ENCODE assay signal across 9 cellular contexts in the genomic region with DNA sequence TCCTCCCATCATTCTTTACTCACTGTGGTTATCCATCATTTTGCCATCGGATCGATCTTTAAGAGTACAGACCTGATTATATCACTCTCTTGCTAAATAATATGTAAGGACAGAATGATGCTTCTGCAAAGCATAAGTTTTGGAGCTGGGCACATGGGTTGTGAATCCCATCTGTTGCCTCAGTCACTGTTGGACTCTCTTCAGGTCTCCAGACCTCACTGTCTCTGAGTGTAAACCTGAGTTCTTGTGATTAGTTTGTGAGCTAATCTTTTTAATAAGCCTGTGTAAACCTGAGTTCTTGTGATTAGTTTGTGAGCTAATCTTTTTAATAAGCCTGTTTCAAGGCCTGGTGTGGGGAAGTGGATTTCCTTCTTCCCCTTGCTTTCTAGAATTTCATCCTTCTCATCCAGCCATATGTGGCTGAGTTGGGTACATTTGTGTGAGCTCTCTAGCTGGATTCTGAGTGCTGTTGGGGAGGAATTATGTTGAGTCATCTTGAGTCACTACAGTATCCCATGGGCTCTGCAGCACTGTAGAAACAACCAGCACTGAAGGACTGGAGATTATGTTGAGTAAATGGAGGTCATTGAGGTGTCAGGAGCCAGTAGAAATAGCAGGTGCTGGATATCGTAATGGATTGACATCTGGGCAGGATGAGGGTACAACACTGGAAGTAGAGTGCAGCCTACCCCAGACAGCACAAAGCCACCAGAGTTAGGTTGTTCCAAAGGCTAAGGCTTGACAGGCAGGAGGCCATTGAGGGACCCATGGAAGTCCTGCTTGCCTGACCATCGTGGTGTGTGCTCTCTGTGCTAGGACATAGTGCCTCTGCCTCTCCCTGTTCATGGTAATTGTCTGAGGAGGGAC. TPM values are rescaled to one million over a fixed set of nuclear protein-coding genes. Genes with fewer than 3 reads are reported as not detected.
DNase-seq lines count a peak whose midpoint lies in the region; ATAC-seq and TF ChIP-seq lines count a peak whose summit lies in the region.
"Had no signal": no experiment of that assay in that cellular context is flagged by ENCODE, and none has a peak within 500 bp of the region (broad histone marks: within the 10 kb centered on the region; RNA-seq: fewer than 3 reads in every experiment).

No MANE protein-coding gene starts in this region.

- H2BK120ac ChIP-seq in neuronal stem cell (ENCODE audit: low read depth, low read length) = no peak overlapping the region

- H3K36me3 Mint-ChIP-seq in chondrocyte (ENCODE audit: low read depth) = peaks cover 6% of the 10 kb centered on the region
- peaks cover 44% of the 10 kb centered on the region for H3K36me3 Mint-ChIP-seq in activated T-helper 2 cell treated with anti-CD3 and anti-CD28 coated beads, Interferon-gamma antibody, Interleukin-2, Interleukin-4, amounts not matched to agents 10 μg/mL and 5 μg/mL and 100 μg/mL, durations not matched to agents 14 hours and 24 hours and 36 hours (ENCODE audit: low read depth)

- H3K36me3 ChIP-seq in neuronal stem cell (replicated peaks in 1 of 2; ENCODE audit: control insufficient read depth in 2 of 2, insufficient read depth in 2 of 2, low read length in 2 of 2) = peaks cover 22 to 59% of the 10 kb centered on the region in 2 donors

- peaks cover 5 to 11% of the 10 kb centered on the region in 2 donors for H3K9me3 ChIP-seq in neuronal stem cell (replicated peaks in 1 of 2; ENCODE audit: control insufficient read depth in 2 of 2, insufficient read depth in 1 of 2, low read depth in 1 of 2, low read length in 2 of 2)

- no peaks in the 10 kb centered on the region for H3K4me1 ChIP-seq in neuronal stem cell (ENCODE audit: control insufficient read depth in 2 of 2, insufficient read depth in 1 of 2, low read depth in 1 of 2, low read length in 2 of 2)

- no peak overlapping the region for H2BK15ac ChIP-seq in neuronal stem cell (ENCODE audit: low read length)

- H2AFZ ChIP-seq in neuronal stem cell (ENCODE audit: low read length) = no peak overlapping the region

- no peak overlapping the region for H3K4me3 ChIP-seq in neuronal stem cell (ENCODE audit: low read length in 2 of 2)
- H3K4me3 ChIP-seq: SK-N-MC had no signal

- peaks cover 0 to 3% (median 0%) of the 10 kb centered on the region in 3 experiments for H3K27me3 ChIP-seq in neuronal stem cell (ENCODE audit: control insufficient read depth in 3 of 3, insufficient read depth in 3 of 3, low read depth in 1 of 3, low read length in 3 of 3)

- peaks cover 17% of the 10 kb centered on the region for H3K4me1 Mint-ChIP-seq in chondrocyte (ENCODE audit: low read depth)
- H3K4me1 Mint-ChIP-seq in activated T-helper 2 cell treated with anti-CD3 and anti-CD28 coated beads, Interferon-gamma antibody, Interleukin-2, Interleukin-4, amounts not matched to agents 10 μg/mL and 5 μg/mL and 100 μg/mL, durations not matched to agents 14 hours and 24 hours and 36 hours (ENCODE audit: low read depth) = no peaks in the 10 kb centered on the region

- H4K8ac ChIP-seq in neuronal stem cell (ENCODE audit: low read depth, low read length) = no peak overlapping the region

- intact Hi-C loops in activated T-helper 2 cell treated with anti-CD3 and anti-CD28 coated beads, Interferon-gamma antibody, Interleukin-2, Interleukin-4, amounts not matched to agents 10 μg/mL and 5 μg/mL and 100 μg/mL, durations not matched to agents 14 hours and 24 hours and 36 hours (cut with micrococcal nuclease) = no loop called here

- peak overlapping the region; percentile 48 for H4K91ac ChIP-seq in neuronal stem cell (ENCODE audit: low read depth, low read length, poor library complexity)

- H3K9ac ChIP-seq in neuronal stem cell (ENCODE audit: low read depth, low read length, poor library complexity) = no peak overlapping the region

- no peak overlapping the region for H3K4me3 Mint-ChIP-seq in chondrocyte (ENCODE audit: unreplicated experiment)
- no peak overlapping the region for H3K4me3 Mint-ChIP-seq in activated T-helper 2 cell treated with anti-CD3 and anti-CD28 coated beads, Interferon-gamma antibody, Interleukin-2, Interleukin-4, amounts not matched to agents 10 μg/mL and 5 μg/mL and 100 μg/mL, durations not matched to agents 14 hours and 24 hours and 36 hours (ENCODE audit: low read depth)

- H3K79me1 ChIP-seq in neuronal stem cell (ENCODE audit: low read depth, low read length) = peaks cover 3% of the 10 kb centered on the region

- no CpG with 5 or more reads among the region's 4 CpGs for WGBS in neuronal stem cell (ENCODE audit: extremely low coverage in 2 of 2, insufficient read length in 2 of 2, insufficient replicate concordance in 1 of 2), 2 donors

- H2BK12ac ChIP-seq in neuronal stem cell (ENCODE audit: low read length) = peak overlapping the region; percentile 68

- peak overlapping the region; percentile 29 for H3K4ac ChIP-seq in neuronal stem cell (ENCODE audit: low read length)

- no peak overlapping the region for H2BK5ac ChIP-seq in neuronal stem cell (ENCODE audit: low read length)

- ATAC-seq in HG03439 (IDR thresholded peaks at IDR 0.05; ENCODE audit: unreplicated experiment) = no peak

- no peak overlapping the region for H3K23ac ChIP-seq in neuronal stem cell (ENCODE audit: low read depth, low read length, poor library complexity)

- H3K4me2 ChIP-seq in neuronal stem cell (ENCODE audit: insufficient read depth, low read length, poor library complexity, severe bottlenecking) = no peak overlapping the region

- DNase-seq in D341Med (ENCODE audit: low spot score) (peak; percentile 47), NCI-H524 (lab: John Stamatoyannopoulos, UW) (peak; percentile 92 to 98), chondrocyte (ENCODE audit: low spot score) (no peak), neuronal stem cell (ENCODE audit: low spot score) (no peak), NAMALWA (ENCODE audit: low spot score) (no peak)
- no peak for DNase-seq in activated CD4-positive, CD25-positive, alpha-beta regulatory T cell (lab: John Stamatoyannopoulos, UW)
- DNase-seq in activated T-helper 2 cell treated with anti-CD3 and anti-CD28 coated beads, Interferon-gamma antibody, Interleukin-2, Interleukin-4, amounts not matched to agents 10 μg/mL and 5 μg/mL and 100 μg/mL, durations not matched to agents 14 hours and 24 hours and 36 hours (ENCODE audit: low spot score) = no peak

- peak overlapping the region; percentile 84 for H3K27ac Mint-ChIP-seq in chondrocyte (ENCODE audit: unreplicated experiment)
- no peak overlapping the region for H3K27ac Mint-ChIP-seq in activated T-helper 2 cell treated with anti-CD3 and anti-CD28 coated beads, Interferon-gamma antibody, Interleukin-2, Interleukin-4, amounts not matched to agents 10 μg/mL and 5 μg/mL and 100 μg/mL, durations not matched to agents 14 hours and 24 hours and 36 hours

- H3K27me3 Mint-ChIP-seq in chondrocyte (ENCODE audit: low read depth) = no peaks in the 10 kb centered on the region
- no peaks in the 10 kb centered on the region for H3K27me3 Mint-ChIP-seq in activated T-helper 2 cell treated with anti-CD3 and anti-CD28 coated beads, Interferon-gamma antibody, Interleukin-2, Interleukin-4, amounts not matched to agents 10 μg/mL and 5 μg/mL and 100 μg/mL, durations not matched to agents 14 hours and 24 hours and 36 hours (ENCODE audit: low read depth)

- H3K18ac ChIP-seq in neuronal stem cell (ENCODE audit: low read length) = no peak overlapping the region

- H3K14ac ChIP-seq in neuronal stem cell (ENCODE audit: low read length) = peak overlapping the region; percentile 47

- no peaks in the 10 kb centered on the region for H3K9me3 Mint-ChIP-seq in chondrocyte (ENCODE audit: low read depth)
- no peaks in the 10 kb centered on the region for H3K9me3 Mint-ChIP-seq in activated T-helper 2 cell treated with anti-CD3 and anti-CD28 coated beads, Interferon-gamma antibody, Interleukin-2, Interleukin-4, amounts not matched to agents 10 μg/mL and 5 μg/mL and 100 μg/mL, durations not matched to agents 14 hours and 24 hours and 36 hours

- H2AK5ac ChIP-seq in neuronal stem cell (ENCODE audit: low read depth, low read length) = no peak overlapping the region

- H3K27ac ChIP-seq in neuronal stem cell (replicated peaks; ENCODE audit: low read length) = no peak overlapping the region
- H3K27ac ChIP-seq: SK-N-MC had no signal

- no peak for TF ChIP-seq CTCF in chondrocyte (IDR thresholded peaks at IDR 0.05)

RNA-seq across cellular contexts. Expression of a gene that starts 52.4 kb away (rescaled TPM):
- total RNA-seq in chondrocyte = 54.4 to 58.1 TPM (median 54.5 TPM) in 3 replicates
- 60.0 TPM for polyA plus RNA-seq in neuronal stem cell (2013, experiment 1 of 2)
- 61.3 TPM for polyA plus RNA-seq in neuronal stem cell (2013, experiment 2 of 2)
- 39.5 and 40.3 TPM in 2 replicates for total RNA-seq in activated T-helper 2 cell treated with anti-CD3 and anti-CD28 coated beads, Interferon-gamma antibody, Interleukin-2, Interleukin-4, amounts not matched to agents 10 μg/mL and 5 μg/mL and 100 μg/mL, durations not matched to agents 14 hours and 24 hours and 36 hours

Comparison
In these comparisons a context has a peak if more than half of its experiments do, and no peak if none do; other contexts are left out.
1. DNase-seq: peak in D341Med (single experiment) and NCI-H524 (2 of 2); none in chondrocyte (single experiment), neuronal stem cell (single experiment), NAMALWA (single experiment), activated CD4-positive, CD25-positive, alpha-beta regulatory T cell (0 of 4) and activated T-helper 2 cell treated with anti-CD3 and anti-CD28 coated beads, Interferon-gamma antibody, Interleukin-2, Interleukin-4, amounts not matched to agents 10 μg/mL and 5 μg/mL and 100 μg/mL, durations not matched to agents 14 hours and 24 hours and 36 hours (single experiment).